8 cellular contexts compared by ENCODE assay signal in the genomic region with DNA sequence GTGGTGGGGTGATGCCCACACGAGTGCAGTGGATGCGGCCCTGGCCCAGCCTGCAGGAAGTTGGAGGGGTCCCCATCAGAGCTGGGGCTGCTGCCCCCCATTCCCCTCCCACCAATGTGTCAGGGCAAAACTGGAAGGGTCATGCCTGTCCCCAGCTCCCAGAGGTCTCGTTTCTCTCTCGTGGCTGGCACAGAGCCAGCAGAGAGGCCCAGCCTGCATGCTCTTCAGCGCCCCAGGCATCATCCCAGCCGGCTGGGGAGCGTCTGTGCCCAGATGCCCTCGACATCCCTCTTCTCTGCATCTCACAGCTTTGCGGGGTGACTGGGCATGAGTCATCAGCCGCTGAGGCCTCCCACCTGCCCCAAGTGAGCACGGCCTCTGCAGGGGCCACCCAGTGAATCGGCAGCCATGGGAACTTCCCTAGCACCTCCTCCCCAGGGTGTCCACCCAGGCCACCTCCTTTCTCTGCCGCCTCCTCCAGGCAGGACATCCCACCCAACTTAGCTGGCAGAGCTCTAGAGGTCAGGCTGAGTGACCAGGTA. TPM values are rescaled to one million over a fixed set of nuclear protein-coding genes. Genes with fewer than 3 reads are reported as not detected.
DNase-seq lines count a peak whose midpoint lies in the region; TF ChIP-seq lines count a peak whose summit lies in the region.

No MANE protein-coding gene starts in this region.

- DNase-seq in NCI-H1105 treated with DMSO at 0.1 percent for 48 hours (lab: John Stamatoyannopoulos, UW) (peak; percentile 18), NCI-H1105 (lab: John Stamatoyannopoulos, UW) (no peak), NCI-H2107 (lab: John Stamatoyannopoulos, UW) (peak; percentile 54), amniotic epithelial cell (ENCODE audit: low read depth) (peak; percentile 82), osteocyte (ENCODE audit: extremely low spot score, unreplicated experiment) (no peak), GM20000 (ENCODE audit: low spot score) (no peak), NCI-H2029 treated with DMSO at 0.1 percent for 48 hours (lab: John Stamatoyannopoulos, UW) (no peak), G401 (ENCODE audit: low spot score) (no peak)

- no peak for TF ChIP-seq CTCF in osteocyte (IDR thresholded peaks at IDR 0.05)
- TF ChIP-seq CTCF in GM20000 (IDR thresholded peaks at IDR 0.05; ENCODE audit: extremely low read depth, missing control alignments): no peak

- peak overlapping the region; percentile 44 for H3K27ac Mint-ChIP-seq in osteocyte (ENCODE audit: unreplicated experiment)

- H3K27me3 Mint-ChIP-seq in osteocyte (ENCODE audit: unreplicated experiment): no peaks in the 10 kb centered on the region

- in situ Hi-C loops in G401 (cut with HindIII; ENCODE audit: low sequenced_read_pairs): no loop called here

- peaks cover 33% of the 10 kb centered on the region for H3K4me1 Mint-ChIP-seq in osteocyte (ENCODE audit: unreplicated experiment)

- no peak overlapping the region for H3K4me3 Mint-ChIP-seq in osteocyte (ENCODE audit: unreplicated experiment)

- no peaks in the 10 kb centered on the region for H3K36me3 Mint-ChIP-seq in osteocyte (ENCODE audit: unreplicated experiment)

- H3K9me3 Mint-ChIP-seq in osteocyte (ENCODE audit: unreplicated experiment): no peaks in the 10 kb centered on the region

RNA-seq across cellular contexts. Expression of gene CSNK1D, which starts 9.8 kb away (rescaled TPM):
- 118 and 124 TPM in 2 replicates for total RNA-seq in osteocyte
- 83.1 and 87.7 TPM in 2 replicates for total RNA-seq in G401 (2014; rRNA removed; shearing (Covaris generic))

RNA-seq across cellular contexts. Expression of gene CD7, which starts 34.1 kb away (rescaled TPM):
- 1.0 TPM in 2 replicates for total RNA-seq in osteocyte
- 3.8 and 26.3 TPM in 2 replicates for total RNA-seq in G401 (2014; rRNA removed; shearing (Covaris generic))

RNA-seq across cellular contexts. Expression of gene SECTM1, which starts 50.3 kb away (rescaled TPM):
- total RNA-seq in osteocyte: 24.1 and 28.6 TPM in 2 replicates
- total RNA-seq in G401 (2014; rRNA removed; shearing (Covaris generic)): 3.1 and 10.5 TPM in 2 replicates

RNA-seq across cellular contexts. Expression of gene SLC16A3, which starts 54.4 kb away (rescaled TPM):
- 12.9 and 18.1 TPM in 2 replicates for total RNA-seq in osteocyte
- 280 and 292 TPM in 2 replicates for total RNA-seq in G401 (2014; rRNA removed; shearing (Covaris generic))

Comparison
In these comparisons a context has a peak if more than half of its experiments do, and no peak if none do; other contexts are left out.
1. DNase-seq: peak in NCI-H1105 treated with DMSO at 0.1 percent for 48 hours (single experiment), NCI-H2107 (single experiment) and amniotic epithelial cell (single experiment); none in NCI-H1105 (single experiment), osteocyte (single experiment), GM20000 (single experiment), NCI-H2029 treated with DMSO at 0.1 percent for 48 hours (single experiment) and G401 (single experiment).